In the genomic region with DNA sequence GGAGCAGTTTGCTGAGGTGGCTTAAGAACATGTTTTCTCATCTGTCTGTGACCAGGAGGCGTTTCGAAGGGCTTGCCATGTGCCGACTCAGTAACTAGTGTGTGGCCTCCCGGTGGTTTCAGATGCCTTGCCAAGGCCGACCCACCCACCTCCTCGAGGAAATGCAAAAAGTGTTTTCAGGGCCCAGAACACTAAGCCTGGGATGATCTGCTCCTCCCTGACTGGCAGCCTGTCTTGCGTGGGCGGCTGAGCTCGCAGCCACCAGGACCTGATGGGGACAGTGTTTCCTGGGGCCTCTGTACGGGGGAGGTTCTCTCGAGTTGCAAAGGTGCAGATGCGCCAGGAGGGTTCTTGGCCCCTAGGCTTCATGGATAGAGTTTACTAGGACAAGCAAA, we compare ENCODE assay signal across 9 cellular contexts.
A peak's percentile ranks its signal among the peaks of the same experiment; 100 is the strongest.
DNase-seq lines count a peak whose midpoint lies in the region; ATAC-seq and TF ChIP-seq lines count a peak whose summit lies in the region.
"Had no signal": no experiment of that assay in that cellular context is flagged by ENCODE, and none has a peak within 500 bp of the region (broad histone marks: within the 10 kb centered on the region; RNA-seq: fewer than 3 reads in every experiment).

No MANE protein-coding gene starts in this region.

- H3K36me3 ChIP-seq in Peyer's patch (no peaks in the 10 kb centered on the region), gastroesophageal sphincter (no peaks in the 10 kb centered on the region), trophoblast cell (ENCODE audit: control insufficient read depth in 1 of 2, insufficient read depth in 2 of 2, low read length in 2 of 2) (no peaks in the 10 kb centered on the region)

- no CpG with 5 or more reads among the region's 12 CpGs for WGBS in gastroesophageal sphincter (ENCODE audit: low coverage in 1 of 2), 2 donors
- no CpG with 5 or more reads among the region's 12 CpGs for WGBS in trophoblast cell (ENCODE audit: extremely low coverage, insufficient coverage, insufficient read length)

- TF ChIP-seq CTCF in Peyer's patch (IDR thresholded peaks at IDR 0.05), result no peak
- no peak for TF ChIP-seq CTCF in gastroesophageal sphincter (IDR thresholded peaks at IDR 0.05)

- no peaks in the 10 kb centered on the region for H3K9me3 ChIP-seq in Peyer's patch
- no peaks in the 10 kb centered on the region for H3K9me3 ChIP-seq in gastroesophageal sphincter
- H3K9me3 ChIP-seq in trophoblast cell (ENCODE audit: insufficient read depth, low read depth, low read length), result peaks cover 4% of the 10 kb centered on the region

- H3K9ac ChIP-seq in trophoblast cell (ENCODE audit: low read length), result no peak overlapping the region

- TF ChIP-seq POLR2A in Peyer's patch (IDR thresholded peaks at IDR 0.05) (no peak), gastroesophageal sphincter (IDR thresholded peaks at IDR 0.05) (no peak)

- H3K4me2 ChIP-seq in trophoblast cell (ENCODE audit: low read length), result no peak overlapping the region

- H3K27ac ChIP-seq in Peyer's patch (peak overlapping the region in 3 of 4 donors; percentile 31 to 68 (median 68)), gastroesophageal sphincter (peak overlapping the region in 3 of 4 donors; percentile 4 to 56 (median 43)), trophoblast cell (ENCODE audit: low read depth, low read length) (no peak overlapping the region)

- no peak overlapping the region for H2BK5ac ChIP-seq in trophoblast cell (ENCODE audit: low read depth, low read length, poor library complexity)

- no peaks in the 10 kb centered on the region for H3K4me1 ChIP-seq in Peyer's patch
- H3K4me1 ChIP-seq in gastroesophageal sphincter, result peaks cover 0 to 56% (median 36%) of the 10 kb centered on the region in 3 donors
- H3K4me1 ChIP-seq in trophoblast cell (ENCODE audit: control insufficient read depth in 1 of 2, insufficient read depth in 2 of 2, low read length in 2 of 2), result peaks cover 0 to 3% of the 10 kb centered on the region in 2 experiments

- H4K91ac ChIP-seq in trophoblast cell (ENCODE audit: low read depth, low read length), result no peak overlapping the region

- H3K79me1 ChIP-seq in trophoblast cell (ENCODE audit: low read length), result no peaks in the 10 kb centered on the region

- no peak overlapping the region for H3K18ac ChIP-seq in trophoblast cell (ENCODE audit: low read length)

- H3K27me3 ChIP-seq in Peyer's patch (no peaks in the 10 kb centered on the region), gastroesophageal sphincter (no peaks in the 10 kb centered on the region), trophoblast cell (ENCODE audit: insufficient read depth, low read length) (no peaks in the 10 kb centered on the region)

- no peak overlapping the region for H2AK5ac ChIP-seq in trophoblast cell (ENCODE audit: low read length)

- H3K4ac ChIP-seq in trophoblast cell (ENCODE audit: low read depth, low read length), result no peak overlapping the region

- H3K4me3 ChIP-seq in Peyer's patch (peak overlapping the region in 1 of 4 donors; percentile 17), gastroesophageal sphincter (peak overlapping the region in 1 of 2 donors; percentile 27), trophoblast cell (ENCODE audit: low read depth, low read length) (no peak overlapping the region)

- H2BK120ac ChIP-seq in trophoblast cell (ENCODE audit: insufficient read depth, low read length, poor library complexity), result no peak overlapping the region

- H3K79me2 ChIP-seq in trophoblast cell (ENCODE audit: control insufficient read depth, insufficient read depth, low read length, poor library complexity), result no peaks in the 10 kb centered on the region

- peak; percentile 86 for DNase-seq in EH (ENCODE audit: low read depth)
- DNase-seq in Peyer's patch, result peak in 1 of 3 donors; percentile 48
- peak; percentile 42 for DNase-seq in retina
- no peak for DNase-seq in NCI-H345 (lab: John Stamatoyannopoulos, UW)
- no peak for DNase-seq in trophoblast cell
- DNase-seq in NOMO-1 (lab: John Stamatoyannopoulos, UW; ENCODE audit: unreplicated experiment in 2 of 2), result no peak
- DNase-seq: hippocampal formation had no signal

- ATAC-seq in gastroesophageal sphincter, result peak; percentile 10
- ATAC-seq in HG03521 (IDR thresholded peaks at IDR 0.05; ENCODE audit: unreplicated experiment), result no peak

- H3K14ac ChIP-seq in trophoblast cell (ENCODE audit: low read length), result no peak overlapping the region

- no peak for TF ChIP-seq EP300 in gastroesophageal sphincter (IDR thresholded peaks at IDR 0.05)

- no peak overlapping the region for H2BK12ac ChIP-seq in trophoblast cell (ENCODE audit: low read length)

- no peak overlapping the region for H4K8ac ChIP-seq in trophoblast cell (ENCODE audit: low read depth, low read length)

- H2AFZ ChIP-seq in trophoblast cell (ENCODE audit: insufficient read depth, low read length, poor library complexity), result no peak overlapping the region

- H3K23ac ChIP-seq in trophoblast cell (ENCODE audit: low read length), result no peak overlapping the region

- no peak overlapping the region for H4K12ac ChIP-seq in trophoblast cell (ENCODE audit: low read depth, low read length)

Comparison
In these comparisons a context has a peak if more than half of its experiments do, and no peak if none do; other contexts are left out.
1. DNase-seq: peak in EH (single experiment) and retina (single experiment); none in NCI-H345 (single experiment), trophoblast cell (0 of 2) and NOMO-1 (0 of 2).